Comparison of ENCODE assay signal across 18 cellular contexts in genomic region chr3:458124-458523, GRCh38.
"Had no signal": no experiment of that assay in that cellular context is flagged by ENCODE, and none has a peak within 500 bp of the region (broad histone marks: within the 10 kb centered on the region; RNA-seq: fewer than 3 reads in every experiment).

No MANE protein-coding gene starts in this region.

- H3K27ac Mint-ChIP-seq: effector memory CD8-positive, alpha-beta T cell; progenitor cell of endocrine pancreas; stimulated activated naive CD8-positive, alpha-beta T cell treated with anti-CD3 and anti-CD28 coated beads, Interleukin-15, Interleukin-2, amounts not matched to agents 100 ng/mL and 50 ng/mL, for 24 hours had no signal

- H3K4me3 Mint-ChIP-seq: effector memory CD8-positive, alpha-beta T cell; naive thymus-derived CD8-positive, alpha-beta T cell; neural crest cell; stimulated activated naive CD8-positive, alpha-beta T cell treated with anti-CD3 and anti-CD28 coated beads, Interleukin-15, Interleukin-2, amounts not matched to agents 100 ng/mL and 50 ng/mL, for 24 hours had no signal

- H3K36me3 Mint-ChIP-seq: naive thymus-derived CD8-positive, alpha-beta T cell had no signal

- H3K27me3 Mint-ChIP-seq: effector memory CD8-positive, alpha-beta T cell had no signal

- H3K4me1 ChIP-seq: gastroesophageal sphincter, pancreas, tibial nerve had no signal

- H3K4me1 Mint-ChIP-seq: naive thymus-derived CD8-positive, alpha-beta T cell had no signal

- H3K27me3 ChIP-seq: esophagus muscularis mucosa, gastroesophageal sphincter, tibial nerve had no signal

- H3K27ac ChIP-seq: epithelial cell of prostate, esophagus muscularis mucosa, gastroesophageal sphincter, pancreas, tibial nerve had no signal

- H3K9me3 ChIP-seq: esophagus muscularis mucosa, gastroesophageal sphincter, mucosa of descending colon, pancreas, tibial nerve had no signal

- H3K36me3 ChIP-seq: esophagus muscularis mucosa, gastroesophageal sphincter, pancreas, tibial nerve had no signal

- H3K9me3 Mint-ChIP-seq: neural crest cell had no signal

- H3K4me3 ChIP-seq: esophagus muscularis mucosa, gastroesophageal sphincter, mucosa of descending colon, pancreas, tibial nerve had no signal

- ATAC-seq: effector memory CD8-positive, alpha-beta T cell; gastroesophageal sphincter; mucosa of descending colon; naive thymus-derived CD8-positive, alpha-beta T cell; pancreas; right cardiac atrium had no signal

- DNase-seq: central memory CD4-positive, alpha-beta T cell; cortex of kidney; effector memory CD8-positive, alpha-beta T cell; kidney glomerular epithelial cell; mammary epithelial cell; mucosa of descending colon; naive thymus-derived CD8-positive, alpha-beta T cell; pancreas; right cardiac atrium; small intestine; stimulated activated CD4-positive, alpha-beta T cell treated with anti-CD3 and anti-CD28 coated beads, Interleukin-2, amount 100 ng/mL, for 48 hours had no signal
